Comparison of ENCODE assay signal across 15 cellular contexts in the genomic region with DNA sequence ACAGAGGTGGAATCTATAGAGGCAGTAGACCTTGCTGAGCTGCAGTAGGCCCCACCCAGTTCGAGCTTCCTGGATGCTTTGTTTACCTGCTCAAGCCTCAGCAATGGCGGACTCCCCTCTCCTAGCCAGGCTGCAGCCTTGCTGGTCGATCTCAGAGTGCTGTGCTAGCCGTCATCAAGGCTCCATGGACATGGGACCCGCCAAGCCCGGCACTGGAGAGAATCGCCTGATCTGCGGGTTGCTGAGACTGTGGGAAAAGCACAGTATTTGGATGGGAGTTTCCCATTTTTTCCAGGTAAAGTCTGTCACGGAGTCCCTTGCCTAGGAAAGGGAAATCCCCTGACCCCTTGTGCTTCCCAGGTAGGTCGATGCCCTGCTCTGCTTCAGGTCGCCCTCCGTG.
"Had no signal": no experiment of that assay in that cellular context is flagged by ENCODE, and none has a peak within 500 bp of the region (broad histone marks: within the 10 kb centered on the region; RNA-seq: fewer than 3 reads in every experiment).

No MANE protein-coding gene starts in this region.

- H3K36me3 ChIP-seq: esophagus squamous epithelium had no signal

- DNase-seq: activated B cell treated with CpG ODN at 0.5 μM for 24 hours; activated CD4-positive, alpha-beta memory T cell treated with anti-CD3 and anti-CD28 coated beads for 36 hours; activated CD4-positive, alpha-beta T cell treated with anti-CD3 and anti-CD28 coated beads for 4 hours; activated CD8-positive, alpha-beta memory T cell treated with anti-CD3 and anti-CD28 coated beads, Interleukin-2, amount 10 ng/mL, durations not matched to agents 7 days and 5 days; activated naive CD4-positive, alpha-beta T cell; activated naive CD8-positive, alpha-beta T cell treated with anti-CD3 and anti-CD28 coated beads for 36 hours; amniotic stem cell; effector memory CD8-positive, alpha-beta T cell; esophagus squamous epithelium; left cardiac atrium; mesenchymal stem cell; mucosa of descending colon; naive B cell; retina; stimulated activated naive B cell treated with anti-CD40 and anti-IgM and Interleukin-4, amounts not matched to agents 10 μg/mL and 1 μg/mL and 100 μg/mL, for 72 hours had no signal

- H3K27ac ChIP-seq: esophagus squamous epithelium had no signal

- H3K9me3 ChIP-seq: esophagus squamous epithelium, mucosa of descending colon had no signal

- H3K27me3 ChIP-seq: esophagus squamous epithelium had no signal

- H3K4me3 ChIP-seq: esophagus squamous epithelium, mucosa of descending colon had no signal

- H3K4me1 ChIP-seq: esophagus squamous epithelium had no signal
